1 cellular context compared by ENCODE assay signal in genomic region chr12:32585680-32586079, GRCh38.
TF ChIP-seq lines count a peak whose summit lies in the region.

No MANE protein-coding gene starts in this region.

TF ChIP-seq in GM23338, 12 proteins besides CTCF, POLR2A, EP300 and RAD21 (continued from another document):
- no peak for TF ChIP-seq STAT1 (IDR thresholded peaks at IDR 0.05; ENCODE audit: unreplicated experiment)
- no peak for TF ChIP-seq CREB1 (CRISPR knock-in tag; IDR thresholded peaks at IDR 0.05; ENCODE audit: low read depth)
- TF ChIP-seq ETS1 (IDR thresholded peaks at IDR 0.05): no peak
- TF ChIP-seq JUNB (IDR thresholded peaks at IDR 0.05; ENCODE audit: unreplicated experiment): no peak
- TF ChIP-seq EZH2 (IDR thresholded peaks at IDR 0.05; ENCODE audit: low read depth, unreplicated experiment): no peak
- TF ChIP-seq ZNF331 (CRISPR knock-in tag; IDR thresholded peaks at IDR 0.05; ENCODE audit: low read depth): no peak
- TF ChIP-seq ZNF462 (CRISPR knock-in tag; IDR thresholded peaks at IDR 0.05): no peak
- TF ChIP-seq POLR2AphosphoS5 (IDR thresholded peaks at IDR 0.05; ENCODE audit: low read depth): no peak
- TF ChIP-seq REST (IDR thresholded peaks at IDR 0.05; ENCODE audit: unreplicated experiment): no peak
- no peak for TF ChIP-seq NANOG (IDR thresholded peaks at IDR 0.05; ENCODE audit: borderline replicate concordance)
